Comparison of ENCODE assay signal across 8 cellular contexts in genomic region chrX:18674417-18674787, GRCh38. TPM values are rescaled to one million over a fixed set of nuclear protein-coding genes. Genes with fewer than 3 reads are reported as not detected.
DNase-seq lines count a peak whose midpoint lies in the region; ATAC-seq, FAIRE-seq and TF ChIP-seq lines count a peak whose summit lies in the region.

No MANE protein-coding gene starts in this region.

- H3K9me3 Mint-ChIP-seq in stimulated activated effector memory CD8-positive, alpha-beta T cell treated with anti-CD3 and anti-CD28 coated beads, Interleukin-12 subunit alpha, Interleukin-12 subunit beta, amount 100 ng/mL, for 72 hours, result no peaks in the 10 kb centered on the region

- in situ Hi-C loops in astrocyte of the spinal cord (cut with HindIII; ENCODE audit: low sequenced_read_pairs), result no loop called here

- ATAC-seq in GM18867 (IDR thresholded peaks at IDR 0.05; ENCODE audit: unreplicated experiment) (peak; percentile 32), HG02852 (IDR thresholded peaks at IDR 0.05; ENCODE audit: unreplicated experiment) (peak; percentile 35)
- peak; percentile 52 for ATAC-seq in stimulated activated effector memory CD8-positive, alpha-beta T cell treated with anti-CD3 and anti-CD28 coated beads, Interleukin-12 subunit alpha, Interleukin-12 subunit beta, amount 100 ng/mL, for 72 hours

- no peaks in the 10 kb centered on the region for H3K9me3 ChIP-seq in OCI-LY7 (ENCODE audit: low read length)

- no peaks in the 10 kb centered on the region for H3K27me3 ChIP-seq in kidney epithelial cell (ENCODE audit: control insufficient read depth, insufficient read depth, low read length)

- no peaks in the 10 kb centered on the region for H3K79me2 ChIP-seq in OCI-LY7 (ENCODE audit: insufficient read depth, low read depth, low read length)

- CTCF ChIA-PET in OCI-LY7 (lab: Charles Lee; ENCODE audit: unreplicated experiment), result no interaction called here

- no peak for TF ChIP-seq CTCF in OCI-LY7 (conservative IDR thresholded peaks at IDR 0.05; ENCODE audit: low read length)
- TF ChIP-seq CTCF in astrocyte of the spinal cord (IDR thresholded peaks at IDR 0.05; ENCODE audit: low read depth, low read length), result no peak
- no peak for TF ChIP-seq CTCF in kidney epithelial cell (IDR thresholded peaks at IDR 0.05; ENCODE audit: insufficient read depth, low read length, poor library complexity, severe bottlenecking)

- no peaks in the 10 kb centered on the region for H3K9me2 ChIP-seq in OCI-LY7 (ENCODE audit: insufficient read depth, low read length)

- H3K4me1 ChIP-seq in OCI-LY7 (ENCODE audit: insufficient read depth, low read length, poor library complexity, severe bottlenecking), result no peaks in the 10 kb centered on the region

- peak overlapping the region; percentile 94 for H3K27ac Mint-ChIP-seq in stimulated activated effector memory CD8-positive, alpha-beta T cell treated with anti-CD3 and anti-CD28 coated beads, Interleukin-12 subunit alpha, Interleukin-12 subunit beta, amount 100 ng/mL, for 72 hours

- H3K4me2 ChIP-seq in OCI-LY7 (ENCODE audit: low read length), result peak overlapping the region; percentile 89

- POLR2A ChIA-PET in OCI-LY7 (lab: Charles Lee), result no interaction called here

- peak overlapping the region; percentile 97 for H2AFZ ChIP-seq in OCI-LY7 (ENCODE audit: low read length)

- no peak for FAIRE-seq in GM12892 (lab: Jason Lieb, UNC)

- peaks cover 5% of the 10 kb centered on the region for H3K4me1 Mint-ChIP-seq in stimulated activated effector memory CD8-positive, alpha-beta T cell treated with anti-CD3 and anti-CD28 coated beads, Interleukin-12 subunit alpha, Interleukin-12 subunit beta, amount 100 ng/mL, for 72 hours

- H3K4me3 ChIP-seq in OCI-LY7 (ENCODE audit: low read depth, low read length, poor library complexity, severe bottlenecking), result peak overlapping the region; percentile 68
- H3K4me3 ChIP-seq in astrocyte of the spinal cord (ENCODE audit: low read depth, low read length), result peak overlapping the region; percentile 55
- H3K4me3 ChIP-seq in kidney epithelial cell (ENCODE audit: low read depth, low read length), result peak overlapping the region; percentile 38

- H3K27ac ChIP-seq in OCI-LY7 (ENCODE audit: low read depth, low read length, poor library complexity, severe bottlenecking), result peak overlapping the region; percentile 52

- intact Hi-C loops in OCI-LY7 (cut with micrococcal nuclease; ENCODE audit: unreplicated experiment), result loop anchor here (10.0 kb wide), 2 partner anchors 250 to 310 kb away; partner anchors contain the start of genes CDKL5 and PHKA2

- BruUV-seq in OCI-LY7 (replicated peaks; lab: Mats Ljungman, UMichigan), result no TSS peak

- H3K4me3 Mint-ChIP-seq in stimulated activated effector memory CD8-positive, alpha-beta T cell treated with anti-CD3 and anti-CD28 coated beads, Interleukin-12 subunit alpha, Interleukin-12 subunit beta, amount 100 ng/mL, for 72 hours, result peak overlapping the region; percentile 61

- no peak for TF ChIP-seq POLR2A in GM12892 (IDR thresholded peaks at IDR 0.05; ENCODE audit: low read depth, low read length)

- H3K36me3 ChIP-seq in OCI-LY7 (ENCODE audit: insufficient read depth, low read length), result no peaks in the 10 kb centered on the region
- H3K36me3 ChIP-seq in kidney epithelial cell (ENCODE audit: control insufficient read depth, insufficient read depth, low read length), result no peaks in the 10 kb centered on the region

- no peaks in the 10 kb centered on the region for H4K20me1 ChIP-seq in OCI-LY7 (ENCODE audit: insufficient read depth, low read length)

- H3K36me3 Mint-ChIP-seq in stimulated activated effector memory CD8-positive, alpha-beta T cell treated with anti-CD3 and anti-CD28 coated beads, Interleukin-12 subunit alpha, Interleukin-12 subunit beta, amount 100 ng/mL, for 72 hours, result peaks cover 22% of the 10 kb centered on the region

- no peak for DNase-seq in OCI-LY7 (ENCODE audit: low spot score)
- no peak for DNase-seq in astrocyte of the spinal cord (ENCODE audit: low read depth, low spot score)
- DNase-seq in kidney epithelial cell (ENCODE audit: low read depth), result no peak
- DNase-seq in stimulated activated effector memory CD8-positive, alpha-beta T cell treated with anti-CD3 and anti-CD28 coated beads, Interleukin-12 subunit alpha, Interleukin-12 subunit beta, amount 100 ng/mL, for 72 hours (ENCODE audit: low spot score in 2 of 2), result peak; percentile 2 to 56
- DNase-seq in GM12892 (ENCODE audit: insufficient read length), result no peak
- DNase-seq in GF-D8 (lab: John Stamatoyannopoulos, UW), result no peak

RNA-seq across cellular contexts. Expression of gene RS1, which starts 2.5 kb away (rescaled TPM):
- not detected in 2 replicates for total RNA-seq in OCI-LY7 (2014; rRNA removed; shearing (Covaris generic))
- total RNA-seq in OCI-LY7 (2022) (not detected in 2 replicates), kidney epithelial cell (not detected in 2 replicates)
- polyA plus RNA-seq in GM12892 (2012; ENCODE audit: missing spikeins), result not detected

RNA-seq across cellular contexts. Expression of gene PPEF1, which starts 33.0 kb away (rescaled TPM):
- total RNA-seq in OCI-LY7 (2014; rRNA removed; shearing (Covaris generic)), result not detected in 2 replicates
- total RNA-seq in OCI-LY7 (2022), result not detected in 2 replicates
- 0.14 TPM in 1 of 2 replicates, not detected in the other for total RNA-seq in kidney epithelial cell
- polyA plus RNA-seq in GM12892 (2012; ENCODE audit: missing spikeins), result 0.34 TPM

Comparison
In these comparisons a context has a peak if more than half of its experiments do, and no peak if none do; other contexts are left out.
1. DNase-seq: peak in stimulated activated effector memory CD8-positive, alpha-beta T cell treated with anti-CD3 and anti-CD28 coated beads, Interleukin-12 subunit alpha, Interleukin-12 subunit beta, amount 100 ng/mL, for 72 hours (2 of 2); none in OCI-LY7 (single experiment), astrocyte of the spinal cord (single experiment), kidney epithelial cell (single experiment), GM12892 (single experiment) and GF-D8 (single experiment).
2. Peak in every context shown above with its lines, with median percentiles within 50 percentile points of each other: ATAC-seq and H3K4me3 ChIP-seq.